ENCODE assay signal across 12 cellular contexts in genomic region chr1:44100183-44100582, GRCh38. TPM values are rescaled to one million over a fixed set of nuclear protein-coding genes. Genes with fewer than 3 reads are reported as not detected.
"Had no signal": no experiment of that assay in that cellular context is flagged by ENCODE, and none has a peak within 500 bp of the region (broad histone marks: within the 10 kb centered on the region; RNA-seq: fewer than 3 reads in every experiment).

No MANE protein-coding gene starts in this region.

- H3K9ac ChIP-seq: GM23248 had no signal

- H3K36me3 ChIP-seq: HAP-1 had no signal

- H3K4me3 ChIP-seq: GM23248, GM23338, HAP-1 had no signal

- H3K4me1 ChIP-seq: HAP-1 had no signal

- H2AFZ ChIP-seq: GM23338 had no signal

- H3K27ac ChIP-seq: GM23248 had no signal

- DNase-seq: GM23248, GOT3, H7, H9, HCEC 1CT, HFFc6 had no signal

- H3K4me2 ChIP-seq: GM23338 had no signal

- ATAC-seq: GM23338, HCT116 had no signal

- FAIRE-seq: H1, H54 had no signal

RNA-seq across cellular contexts. Expression of gene KLF17, which starts 18.4 kb away (rescaled TPM):
- total RNA-seq: GM23338, H1, H4, H7 had no signal
- polyA plus RNA-seq: GM23338, H1 had no signal

RNA-seq across cellular contexts. Expression of gene KLF18, which starts 41.2 kb away (rescaled TPM):
- total RNA-seq: GM23248, H4, HFFc6 had no signal
- polyA plus RNA-seq: GM23248, GM23338 had no signal
